In the genomic region with DNA sequence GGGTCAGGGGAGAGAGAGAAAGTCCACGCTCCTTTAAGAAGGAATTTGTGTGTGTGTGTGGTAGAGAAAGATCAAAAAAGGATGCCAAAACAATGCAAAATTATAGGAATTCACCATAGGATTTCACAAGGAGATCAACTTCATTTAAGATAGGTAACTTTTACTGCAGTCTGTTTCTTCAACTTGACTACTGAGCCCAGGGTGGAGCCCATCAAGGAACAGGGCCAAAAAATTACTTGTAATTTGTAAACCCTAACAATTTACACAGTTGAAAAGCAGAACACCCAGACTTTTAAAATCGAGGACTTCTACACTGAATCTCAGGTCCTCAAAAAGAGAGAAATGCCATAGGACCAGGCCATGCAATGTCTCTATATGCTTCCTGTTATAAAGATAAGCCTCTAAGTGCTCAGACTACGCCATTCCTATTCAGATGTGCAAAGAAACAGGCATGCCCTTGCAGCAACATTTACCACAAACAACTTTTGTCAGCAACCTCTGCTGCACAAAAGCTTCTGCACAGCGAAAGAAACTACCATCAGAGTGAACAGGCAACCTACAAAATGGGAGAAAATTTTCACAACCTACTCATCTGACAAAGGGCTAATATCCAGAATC, we compare ENCODE assay signal across 2 cellular contexts.
TF ChIP-seq lines count a peak whose summit lies in the region.

No MANE protein-coding gene starts in this region.

TF ChIP-seq in liver, 16 proteins besides CTCF, POLR2A, EP300 and RAD21:
- TF ChIP-seq, protein P1, sequence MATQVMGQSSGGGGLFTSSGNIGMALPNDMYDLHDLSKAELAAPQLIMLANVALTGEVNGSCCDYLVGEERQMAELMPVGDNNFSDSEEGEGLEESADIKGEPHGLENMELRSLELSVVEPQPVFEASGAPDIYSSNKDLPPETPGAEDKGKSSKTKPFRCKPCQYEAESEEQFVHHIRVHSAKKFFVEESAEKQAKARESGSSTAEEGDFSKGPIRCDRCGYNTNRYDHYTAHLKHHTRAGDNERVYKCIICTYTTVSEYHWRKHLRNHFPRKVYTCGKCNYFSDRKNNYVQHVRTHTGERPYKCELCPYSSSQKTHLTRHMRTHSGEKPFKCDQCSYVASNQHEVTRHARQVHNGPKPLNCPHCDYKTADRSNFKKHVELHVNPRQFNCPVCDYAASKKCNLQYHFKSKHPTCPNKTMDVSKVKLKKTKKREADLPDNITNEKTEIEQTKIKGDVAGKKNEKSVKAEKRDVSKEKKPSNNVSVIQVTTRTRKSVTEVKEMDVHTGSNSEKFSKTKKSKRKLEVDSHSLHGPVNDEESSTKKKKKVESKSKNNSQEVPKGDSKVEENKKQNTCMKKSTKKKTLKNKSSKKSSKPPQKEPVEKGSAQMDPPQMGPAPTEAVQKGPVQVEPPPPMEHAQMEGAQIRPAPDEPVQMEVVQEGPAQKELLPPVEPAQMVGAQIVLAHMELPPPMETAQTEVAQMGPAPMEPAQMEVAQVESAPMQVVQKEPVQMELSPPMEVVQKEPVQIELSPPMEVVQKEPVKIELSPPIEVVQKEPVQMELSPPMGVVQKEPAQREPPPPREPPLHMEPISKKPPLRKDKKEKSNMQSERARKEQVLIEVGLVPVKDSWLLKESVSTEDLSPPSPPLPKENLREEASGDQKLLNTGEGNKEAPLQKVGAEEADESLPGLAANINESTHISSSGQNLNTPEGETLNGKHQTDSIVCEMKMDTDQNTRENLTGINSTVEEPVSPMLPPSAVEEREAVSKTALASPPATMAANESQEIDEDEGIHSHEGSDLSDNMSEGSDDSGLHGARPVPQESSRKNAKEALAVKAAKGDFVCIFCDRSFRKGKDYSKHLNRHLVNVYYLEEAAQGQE (IDR thresholded peaks at IDR 0.05): no peak
- TF ChIP-seq, protein P2, sequence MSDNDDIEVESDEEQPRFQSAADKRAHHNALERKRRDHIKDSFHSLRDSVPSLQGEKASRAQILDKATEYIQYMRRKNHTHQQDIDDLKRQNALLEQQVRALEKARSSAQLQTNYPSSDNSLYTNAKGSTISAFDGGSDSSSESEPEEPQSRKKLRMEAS (IDR thresholded peaks at IDR 0.05): peak; percentile 19

TF ChIP-seq in HepG2, 621 proteins besides CTCF, POLR2A, EP300 and RAD21:
- no peak for TF ChIP-seq YEATS4 (CRISPR knock-in tag; IDR thresholded peaks at IDR 0.05; ENCODE audit: borderline replicate concordance)
- no peak for TF ChIP-seq NFRKB (IDR thresholded peaks at IDR 0.05)
- TF ChIP-seq, protein P3, sequence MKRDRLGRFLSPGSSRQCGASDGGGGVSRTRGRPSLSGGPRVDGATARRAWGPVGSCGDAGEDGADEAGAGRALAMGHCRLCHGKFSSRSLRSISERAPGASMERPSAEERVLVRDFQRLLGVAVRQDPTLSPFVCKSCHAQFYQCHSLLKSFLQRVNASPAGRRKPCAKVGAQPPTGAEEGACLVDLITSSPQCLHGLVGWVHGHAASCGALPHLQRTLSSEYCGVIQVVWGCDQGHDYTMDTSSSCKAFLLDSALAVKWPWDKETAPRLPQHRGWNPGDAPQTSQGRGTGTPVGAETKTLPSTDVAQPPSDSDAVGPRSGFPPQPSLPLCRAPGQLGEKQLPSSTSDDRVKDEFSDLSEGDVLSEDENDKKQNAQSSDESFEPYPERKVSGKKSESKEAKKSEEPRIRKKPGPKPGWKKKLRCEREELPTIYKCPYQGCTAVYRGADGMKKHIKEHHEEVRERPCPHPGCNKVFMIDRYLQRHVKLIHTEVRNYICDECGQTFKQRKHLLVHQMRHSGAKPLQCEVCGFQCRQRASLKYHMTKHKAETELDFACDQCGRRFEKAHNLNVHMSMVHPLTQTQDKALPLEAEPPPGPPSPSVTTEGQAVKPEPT (CRISPR knock-in tag; IDR thresholded peaks at IDR 0.05; ENCODE audit: low read depth): no peak
- TF ChIP-seq ZNF546 (CRISPR knock-in tag; conservative IDR thresholded peaks at IDR 0.05): no peak
- TF ChIP-seq SP5 (CRISPR knock-in tag; IDR thresholded peaks at IDR 0.05; ENCODE audit: borderline replicate concordance, low read depth): no peak
- TF ChIP-seq SIN3A (IDR thresholded peaks at IDR 0.05; ENCODE audit: borderline replicate concordance, low read depth, low read length): no peak
- no peak for TF ChIP-seq MAFK (conservative IDR thresholded peaks at IDR 0.05 in 1 of 2, IDR thresholded peaks at IDR 0.05 in 1 of 2; ENCODE audit: low read length in 2 of 2)
- TF ChIP-seq, protein P4, sequence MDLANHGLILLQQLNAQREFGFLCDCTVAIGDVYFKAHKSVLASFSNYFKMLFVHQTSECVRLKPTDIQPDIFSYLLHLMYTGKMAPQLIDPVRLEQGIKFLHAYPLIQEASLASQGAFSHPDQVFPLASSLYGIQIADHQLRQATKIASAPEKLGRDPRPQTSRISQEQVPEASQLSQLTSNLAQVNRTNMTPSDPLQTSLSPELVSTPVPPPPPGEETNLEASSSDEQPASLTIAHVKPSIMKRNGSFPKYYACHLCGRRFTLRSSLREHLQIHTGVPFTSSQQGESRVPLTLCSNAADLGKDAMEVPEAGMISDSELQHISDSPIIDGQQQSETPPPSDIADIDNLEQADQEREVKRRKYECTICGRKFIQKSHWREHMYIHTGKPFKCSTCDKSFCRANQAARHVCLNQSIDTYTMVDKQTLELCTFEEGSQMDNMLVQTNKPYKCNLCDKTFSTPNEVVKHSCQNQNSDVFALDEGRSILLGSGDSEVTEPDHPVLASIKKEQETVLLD (CRISPR knock-in tag; IDR thresholded peaks at IDR 0.05; ENCODE audit: low read depth): no peak
- TF ChIP-seq EZH2 (conservative IDR thresholded peaks at IDR 0.05; ENCODE audit: low read depth, low read length): no peak
- TF ChIP-seq KLF11 (CRISPR knock-in tag; IDR thresholded peaks at IDR 0.05): no peak
- TF ChIP-seq TP53 (CRISPR knock-in tag; conservative IDR thresholded peaks at IDR 0.05): no peak
